ENCODE assay signal across 20 cellular contexts in the genomic region with DNA sequence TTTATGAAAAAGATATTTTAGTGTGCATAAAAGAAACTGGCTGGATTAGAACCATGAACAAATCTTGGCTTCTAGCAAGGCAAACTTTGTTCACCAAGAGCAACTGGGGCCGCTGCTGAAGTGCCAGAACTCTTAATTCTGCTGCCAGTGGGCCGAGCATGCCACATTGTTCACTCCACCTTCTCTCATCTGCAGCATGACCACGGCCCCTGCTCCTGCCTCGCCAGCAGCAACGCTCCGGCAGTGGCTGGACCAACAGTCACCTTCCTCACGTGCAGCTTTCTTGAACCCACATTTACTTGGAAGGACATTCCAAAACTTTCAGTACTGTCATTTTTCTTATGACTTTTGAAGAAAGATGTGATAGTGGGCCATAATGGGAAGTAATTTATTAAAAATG.
DNase-seq lines count a peak whose midpoint lies in the region; ATAC-seq and TF ChIP-seq lines count a peak whose summit lies in the region.
"Had no signal": no experiment of that assay in that cellular context is flagged by ENCODE, and none has a peak within 500 bp of the region (broad histone marks: within the 10 kb centered on the region; RNA-seq: fewer than 3 reads in every experiment).

No MANE protein-coding gene starts in this region.

- H3K27ac ChIP-seq in breast epithelium (no peak overlapping the region), mesenchymal stem cell (ENCODE audit: low read length, poor library complexity, severe bottlenecking) (peak overlapping the region; percentile 38), neuronal stem cell (replicated peaks; ENCODE audit: low read length) (no peak overlapping the region)
- H3K27ac ChIP-seq: 22Rv1, A549, C4-2B had no signal

- H3K23ac ChIP-seq in mesenchymal stem cell (ENCODE audit: low read length in 2 of 2) (peak overlapping the region in 1 of 2 experiments; percentile 10), neuronal stem cell (ENCODE audit: low read depth, low read length, poor library complexity) (no peak overlapping the region)

- 99% methylated on average over 5 of the region's 7 CpGs for WGBS in mesenchymal stem cell
- WGBS in neuronal stem cell (ENCODE audit: extremely low coverage in 2 of 2, insufficient read length in 2 of 2, insufficient replicate concordance in 1 of 2), 2 donors = no CpG with 5 or more reads among the region's 7 CpGs

- DNase-seq in MCF 10A (ENCODE audit: unreplicated experiment) (no peak), breast epithelium (ENCODE audit: low spot score in 2 of 2) (no peak), mesenchymal stem cell (no peak), neuronal stem cell (ENCODE audit: low spot score) (no peak), natural killer cell (no peak), iPS-NIHi7 (ENCODE audit: extremely low spot score) (no peak), KBM-7 (no peak)
- DNase-seq: AML-193; Caco-2; CD4-positive, alpha-beta T cell; DMS153; DMS79; GDM1; GOT3; H7; HFFc6 had no signal

- H3K18ac ChIP-seq in mesenchymal stem cell (ENCODE audit: low read depth in 1 of 2, low read length in 2 of 2) = no peak overlapping the region
- H3K18ac ChIP-seq in neuronal stem cell (ENCODE audit: low read length) = peak overlapping the region; percentile 33

- peaks cover 5% of the 10 kb centered on the region for H3K36me3 Mint-ChIP-seq in MCF 10A (ENCODE audit: insufficient read depth, unreplicated experiment)
- H3K36me3 Mint-ChIP-seq in natural killer cell = no peaks in the 10 kb centered on the region

- H2BK15ac ChIP-seq in mesenchymal stem cell (ENCODE audit: low read depth, poor library complexity, severe bottlenecking) (no peak overlapping the region), neuronal stem cell (ENCODE audit: low read length) (no peak overlapping the region)

- H3K27me3 ChIP-seq in breast epithelium (no peaks in the 10 kb centered on the region), mesenchymal stem cell (ENCODE audit: control insufficient read depth in 1 of 2, insufficient read depth in 1 of 2, low read length in 2 of 2) (no peaks in the 10 kb centered on the region), neuronal stem cell (ENCODE audit: control insufficient read depth in 3 of 3, insufficient read depth in 3 of 3, low read depth in 1 of 3, low read length in 3 of 3) (no peaks in the 10 kb centered on the region)

- H3K4me3 Mint-ChIP-seq in MCF 10A (ENCODE audit: unreplicated experiment) (no peak overlapping the region), natural killer cell (no peak overlapping the region)
- H3K4me3 Mint-ChIP-seq: CD4-positive, alpha-beta T cell; HFFc6 had no signal

- H3K4me1 Mint-ChIP-seq in MCF 10A (ENCODE audit: insufficient read depth, unreplicated experiment) = peaks cover 13% of the 10 kb centered on the region
- H3K4me1 Mint-ChIP-seq in natural killer cell = no peaks in the 10 kb centered on the region

- no peak for TF ChIP-seq POLR2A in breast epithelium (IDR thresholded peaks at IDR 0.05)

- H3K79me1 ChIP-seq in mesenchymal stem cell (replicated peaks; ENCODE audit: low read length, poor library complexity, severe bottlenecking) = no peaks in the 10 kb centered on the region
- H3K79me1 ChIP-seq in neuronal stem cell (ENCODE audit: low read depth, low read length) = no peaks in the 10 kb centered on the region

- no peak for ATAC-seq in natural killer cell
- ATAC-seq: A549, HCT116 had no signal

- intact Hi-C loops in MCF 10A (cut with micrococcal nuclease) (no loop called here), breast epithelium (cut with DNase I; ENCODE audit: low total_unique reads) (no loop called here), natural killer cell (cut with micrococcal nuclease) (no loop called here)

- H3K4ac ChIP-seq in mesenchymal stem cell (ENCODE audit: low read depth in 1 of 2, low read length in 2 of 2) = no peak overlapping the region
- no peak overlapping the region for H3K4ac ChIP-seq in neuronal stem cell (ENCODE audit: low read length)

- H3K4me3 ChIP-seq in breast epithelium (no peak overlapping the region), mesenchymal stem cell (ENCODE audit: insufficient read depth in 1 of 2, low read depth in 1 of 2, low read length in 2 of 2) (no peak overlapping the region), neuronal stem cell (ENCODE audit: low read length in 2 of 2) (no peak overlapping the region)
- H3K4me3 ChIP-seq: A549 had no signal

- H4K8ac ChIP-seq in mesenchymal stem cell (ENCODE audit: low read length) = no peak overlapping the region
- no peak overlapping the region for H4K8ac ChIP-seq in neuronal stem cell (ENCODE audit: low read depth, low read length)

- POLR2A ChIA-PET in MCF 10A (lab: Yijun Ruan, JAX) = interaction anchor here (1.3 to 1.7 kb wide), 2 partner anchors 12 to 70 kb away, joined by 3 read pairs; no protein-coding TSS in a partner anchor

- H2BK5ac ChIP-seq in mesenchymal stem cell (ENCODE audit: low read depth, low read length, poor library complexity, severe bottlenecking) (peak overlapping the region; percentile 4), neuronal stem cell (ENCODE audit: low read length) (no peak overlapping the region)

- H3K9me3 Mint-ChIP-seq in MCF 10A (ENCODE audit: unreplicated experiment) (no peaks in the 10 kb centered on the region), natural killer cell (peaks cover 2 to 5% of the 10 kb centered on the region in 2 donors)
- H3K9me3 Mint-ChIP-seq: CD4-positive, alpha-beta T cell; HFFc6 had no signal

- H3K14ac ChIP-seq in mesenchymal stem cell (ENCODE audit: low read length in 2 of 2) (no peak overlapping the region), neuronal stem cell (ENCODE audit: low read length) (no peak overlapping the region)

- in situ Hi-C loops in KBM-7 (cut with MboI; ENCODE audit: low pct_unique_long_range_greater_than_20kb, low sequenced_read_pairs) = no loop called here

- peak overlapping the region; percentile 31 for H3K27ac Mint-ChIP-seq in MCF 10A (ENCODE audit: low read depth, unreplicated experiment)
- H3K27ac Mint-ChIP-seq in natural killer cell = no peak overlapping the region
- H3K27ac Mint-ChIP-seq: CD4-positive, alpha-beta T cell; HFFc6 had no signal

- H3K4me2 ChIP-seq in mesenchymal stem cell (ENCODE audit: low read length, poor library complexity, severe bottlenecking) (no peak overlapping the region), neuronal stem cell (ENCODE audit: insufficient read depth, low read length, poor library complexity, severe bottlenecking) (no peak overlapping the region)
- H3K4me2 ChIP-seq: A549 had no signal

- H3K9me3 ChIP-seq in breast epithelium = no peaks in the 10 kb centered on the region
- no peaks in the 10 kb centered on the region for H3K9me3 ChIP-seq in mesenchymal stem cell (ENCODE audit: control insufficient read depth, low read length)
- no peaks in the 10 kb centered on the region for H3K9me3 ChIP-seq in neuronal stem cell (replicated peaks in 1 of 2; ENCODE audit: control insufficient read depth in 2 of 2, insufficient read depth in 1 of 2, low read depth in 1 of 2, low read length in 2 of 2)
- H3K9me3 ChIP-seq: A549, Caco-2 had no signal

- H3K9ac ChIP-seq in mesenchymal stem cell (ENCODE audit: low read length) (no peak overlapping the region), neuronal stem cell (ENCODE audit: low read depth, low read length, poor library complexity) (no peak overlapping the region)

- H2AFZ ChIP-seq in mesenchymal stem cell (ENCODE audit: low read depth, low read length) (no peak overlapping the region), neuronal stem cell (ENCODE audit: low read length) (no peak overlapping the region)

- H4K91ac ChIP-seq in mesenchymal stem cell (ENCODE audit: low read length) = no peak overlapping the region
- H4K91ac ChIP-seq in neuronal stem cell (ENCODE audit: low read depth, low read length, poor library complexity) = no peak overlapping the region

- H2BK120ac ChIP-seq in mesenchymal stem cell (ENCODE audit: low read depth, low read length) = no peak overlapping the region
- no peak overlapping the region for H2BK120ac ChIP-seq in neuronal stem cell (ENCODE audit: low read depth, low read length)

- CTCF ChIA-PET in MCF 10A (lab: Yijun Ruan, JAX) = interaction anchor here (1.0 kb wide), 1 partner anchor 83 kb away, joined by 4 read pairs; no protein-coding TSS in a partner anchor

- BruUV-seq in MCF 10A (replicated peaks; lab: Mats Ljungman, UMichigan) = no TSS peak

- no peak for TF ChIP-seq CTCF in MCF 10A (IDR thresholded peaks at IDR 0.05; ENCODE audit: unreplicated experiment)
- no peak for TF ChIP-seq CTCF in breast epithelium (IDR thresholded peaks at IDR 0.05)
- no peak for TF ChIP-seq CTCF in natural killer cell (IDR thresholded peaks at IDR 0.05)

- no peaks in the 10 kb centered on the region for H3K4me1 ChIP-seq in breast epithelium
- H3K4me1 ChIP-seq in mesenchymal stem cell (ENCODE audit: control insufficient read depth, insufficient read depth, low read depth, low read length) = peaks cover 10% of the 10 kb centered on the region
- H3K4me1 ChIP-seq in neuronal stem cell (ENCODE audit: control insufficient read depth in 2 of 2, insufficient read depth in 1 of 2, low read depth in 1 of 2, low read length in 2 of 2) = peaks cover 0 to 3% of the 10 kb centered on the region in 2 donors
- H3K4me1 ChIP-seq: A549, Caco-2 had no signal

- H2BK12ac ChIP-seq in mesenchymal stem cell (ENCODE audit: low read length in 2 of 2) (peak overlapping the region in 1 of 2 experiments; percentile 17), neuronal stem cell (ENCODE audit: low read length) (no peak overlapping the region)

- H3K27me3 Mint-ChIP-seq in MCF 10A (ENCODE audit: insufficient read depth, unreplicated experiment) (no peaks in the 10 kb centered on the region), natural killer cell (ENCODE audit: low read depth in 2 of 2) (peaks cover 0 to 7% of the 10 kb centered on the region in 2 donors)
- H3K27me3 Mint-ChIP-seq: CD4-positive, alpha-beta T cell had no signal

- H2AK5ac ChIP-seq in mesenchymal stem cell (ENCODE audit: low read length, severe bottlenecking) (peak overlapping the region; percentile 7), neuronal stem cell (ENCODE audit: low read depth, low read length) (no peak overlapping the region)

- H3K36me3 ChIP-seq in breast epithelium (no peaks in the 10 kb centered on the region), mesenchymal stem cell (ENCODE audit: control insufficient read depth in 1 of 2, insufficient read depth in 2 of 2, low read depth in 1 of 2, low read length in 2 of 2) (no peaks in the 10 kb centered on the region), neuronal stem cell (replicated peaks in 1 of 2; ENCODE audit: control insufficient read depth in 2 of 2, insufficient read depth in 2 of 2, low read length in 2 of 2) (no peaks in the 10 kb centered on the region)
